27 cellular contexts compared by ENCODE assay signal in the genomic region with DNA sequence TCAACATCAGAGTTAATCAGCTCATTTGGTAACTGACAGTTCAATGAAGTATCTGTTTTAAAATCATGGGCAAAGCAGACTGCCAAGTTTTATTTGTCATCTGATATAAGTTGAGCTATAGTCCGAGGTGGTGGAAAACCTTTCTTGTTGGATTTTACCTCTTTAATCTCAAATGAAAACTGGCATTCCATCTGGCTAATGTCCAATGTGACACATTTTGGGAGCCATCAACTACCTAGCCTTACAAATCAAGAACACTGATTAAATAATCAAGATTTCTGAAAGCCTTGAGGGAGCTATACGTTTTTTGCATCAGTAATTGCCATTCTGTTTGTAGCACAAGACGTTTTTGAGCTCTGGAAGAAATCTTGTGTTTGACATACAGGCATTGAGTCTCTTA.
"Had no signal": no experiment of that assay in that cellular context is flagged by ENCODE, and none has a peak within 500 bp of the region (broad histone marks: within the 10 kb centered on the region; RNA-seq: fewer than 3 reads in every experiment).

No MANE protein-coding gene starts in this region.

- H3K36me3 ChIP-seq: stomach, suprapubic skin, thoracic aorta, thyroid gland, tibial artery, tibial nerve, transverse colon, upper lobe of left lung, upper lobe of right lung, uterus, vagina had no signal

- ATAC-seq: stimulated activated effector memory CD8-positive, alpha-beta T cell treated with anti-CD3 and anti-CD28 coated beads, Interleukin-12 subunit alpha, Interleukin-12 subunit beta, amount 100 ng/mL, for 72 hours; stimulated activated memory B cell treated with anti-CD40 and anti-IgM and Interleukin-4, amounts not matched to agents 10 μg/mL and 1 μg/mL and 100 μg/mL, for 72 hours; stimulated activated naive B cell treated with anti-CD40 and anti-IgM and Interleukin-4, amounts not matched to agents 10 μg/mL and 1 μg/mL and 100 μg/mL, for 72 hours; stimulated activated naive CD8-positive, alpha-beta T cell treated with anti-CD3 and anti-CD28 coated beads, Interleukin-15, amount 100 ng/mL, for 72 hours; stimulated activated naive CD8-positive, alpha-beta T cell treated with anti-CD3 and anti-CD28 coated beads, Interleukin-15, Interleukin-2, amounts not matched to agents 100 U/mL and 50 U/mL, for 24 hours; upper lobe of right lung had no signal

- H3K27me3 ChIP-seq: stomach, suprapubic skin, testis, thyroid gland, tibial artery, tibial nerve, transverse colon, upper lobe of left lung, upper lobe of right lung, uterus, vagina had no signal

- H3K27ac ChIP-seq: stomach, suprapubic skin, testis, thoracic aorta, thyroid gland, tibial artery, tibial nerve, transverse colon, upper lobe of left lung, upper lobe of right lung, uterus, vagina had no signal

- FAIRE-seq: urothelium cell line had no signal

- DNase-seq: stimulated activated CD4-positive, alpha-beta T cell treated with anti-CD3 and anti-CD28 coated beads, Interleukin-2, amount 100 ng/mL, for 48 hours; stimulated activated CD4-positive, alpha-beta T cell treated with anti-CD3 and anti-CD28 coated beads, Interleukin-4, amount 100 ng/mL, for 1 hour; stimulated activated CD4-positive, alpha-beta T cell treated with anti-CD3 and anti-CD28 coated beads, Interleukin-4, amount 100 ng/mL, for 24 hours; stimulated activated CD4-positive, alpha-beta T cell treated with anti-CD3 and anti-CD28 coated beads, Interleukin-4, amount 100 ng/mL, for 4 hours; stimulated activated CD8-positive, alpha-beta memory T cell treated with anti-CD3 and anti-CD28 coated beads, Interleukin-4, amount 100 ng/mL, for 48 hours; stimulated activated naive B cell treated with anti-CD40 and anti-IgM and Interleukin-4, amounts not matched to agents 10 μg/mL and 1 μg/mL and 100 μg/mL, for 72 hours; stimulated activated naive CD4-positive, alpha-beta T cell; stimulated activated naive CD4-positive, alpha-beta T cell treated with Interleukin-2 at 50 U/mL for 16 hours; stimulated activated naive CD8-positive, alpha-beta T cell treated with anti-CD3 and anti-CD28 coated beads, Interleukin-15, amount 100 ng/mL, for 72 hours; stimulated activated naive CD8-positive, alpha-beta T cell treated with anti-CD3 and anti-CD28 coated beads, Interleukin-15, Interleukin-2, amounts not matched to agents 100 U/mL and 50 U/mL, for 24 hours; stomach; substantia nigra; testis; thyroid gland; tibial artery; transverse colon; trophoblast cell; upper lobe of left lung; upper lobe of right lung; uterus had no signal

- H3K4me3 ChIP-seq: stomach, suprapubic skin, testis, thoracic aorta, thyroid gland, tibial artery, tibial nerve, transverse colon, upper lobe of left lung, upper lobe of right lung, uterus, vagina had no signal

- H3K4me1 ChIP-seq: suprapubic skin, testis, thyroid gland, tibial artery, tibial nerve, transverse colon, upper lobe of left lung, upper lobe of right lung, uterus, vagina had no signal

- H3K9me3 ChIP-seq: stomach, suprapubic skin, testis, thoracic aorta, thyroid gland, tibial artery, tibial nerve, transverse colon, upper lobe of left lung, upper lobe of right lung, uterus, vagina had no signal
